ENCODE assay signal across 1 cellular context in genomic region chr7:55744706-55745105, GRCh38.
TF ChIP-seq lines count a peak whose summit lies in the region.

No MANE protein-coding gene starts in this region.

TF ChIP-seq in HepG2, 621 proteins besides CTCF, POLR2A, EP300 and RAD21 (continued from another document):
- peak; percentile 54 for TF ChIP-seq ZNF687 (CRISPR knock-in tag; IDR thresholded peaks at IDR 0.05)
- TF ChIP-seq, protein P1, sequence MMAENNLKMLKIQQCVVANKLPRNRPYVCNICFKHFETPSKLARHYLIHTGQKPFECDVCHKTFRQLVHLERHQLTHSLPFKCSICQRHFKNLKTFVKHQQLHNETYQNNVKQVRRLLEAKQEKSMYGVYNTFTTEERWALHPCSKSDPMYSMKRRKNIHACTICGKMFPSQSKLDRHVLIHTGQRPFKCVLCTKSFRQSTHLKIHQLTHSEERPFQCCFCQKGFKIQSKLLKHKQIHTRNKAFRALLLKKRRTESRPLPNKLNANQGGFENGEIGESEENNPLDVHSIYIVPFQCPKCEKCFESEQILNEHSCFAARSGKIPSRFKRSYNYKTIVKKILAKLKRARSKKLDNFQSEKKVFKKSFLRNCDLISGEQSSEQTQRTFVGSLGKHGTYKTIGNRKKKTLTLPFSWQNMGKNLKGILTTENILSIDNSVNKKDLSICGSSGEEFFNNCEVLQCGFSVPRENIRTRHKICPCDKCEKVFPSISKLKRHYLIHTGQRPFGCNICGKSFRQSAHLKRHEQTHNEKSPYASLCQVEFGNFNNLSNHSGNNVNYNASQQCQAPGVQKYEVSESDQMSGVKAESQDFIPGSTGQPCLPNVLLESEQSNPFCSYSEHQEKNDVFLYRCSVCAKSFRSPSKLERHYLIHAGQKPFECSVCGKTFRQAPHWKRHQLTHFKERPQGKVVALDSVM (CRISPR knock-in tag; IDR thresholded peaks at IDR 0.05) = peak; percentile 68; the same call in 1 of the 2 replicates
